ENCODE assay signal across 16 cellular contexts in the genomic region with DNA sequence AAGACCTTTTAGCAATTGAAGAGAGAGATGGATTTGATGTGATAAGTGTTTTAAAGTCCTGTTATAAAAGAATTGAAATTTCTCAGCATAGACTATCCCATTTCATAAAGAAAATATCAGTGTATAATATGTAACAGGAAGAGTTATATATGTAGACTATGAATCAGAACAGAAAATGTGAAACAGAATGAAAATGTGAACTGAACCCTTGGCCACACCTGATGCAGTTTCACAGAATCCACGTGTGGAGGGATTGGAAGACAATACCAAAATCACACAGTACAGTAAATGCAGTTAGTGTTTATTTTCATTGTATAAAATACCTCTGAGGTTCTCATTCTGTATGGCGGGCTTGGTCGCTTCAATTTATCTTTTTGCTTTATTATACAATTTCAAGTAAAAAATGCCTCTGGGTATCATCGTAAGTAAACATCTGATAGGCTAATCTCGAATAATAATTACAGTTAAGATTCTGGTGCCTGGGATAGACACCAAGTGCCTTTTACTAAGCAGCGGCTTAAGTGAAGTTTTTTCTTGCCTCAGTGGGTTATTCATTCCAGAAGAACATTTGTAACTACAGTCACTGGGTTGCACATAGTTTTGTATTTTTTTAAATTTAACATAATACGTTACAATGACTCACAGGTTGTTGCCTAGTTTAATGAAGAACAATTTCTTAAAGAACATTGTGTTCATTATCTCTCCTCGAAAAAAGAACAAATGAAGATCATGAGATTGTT. TPM values are rescaled to one million over a fixed set of nuclear protein-coding genes. Genes with fewer than 3 reads are reported as not detected.
DNase-seq lines count a peak whose midpoint lies in the region; ATAC-seq and TF ChIP-seq lines count a peak whose summit lies in the region.
"Had no signal": no experiment of that assay in that cellular context is flagged by ENCODE, and none has a peak within 500 bp of the region (broad histone marks: within the 10 kb centered on the region; RNA-seq: fewer than 3 reads in every experiment).

No MANE protein-coding gene starts in this region.

- ATAC-seq in GM21423 (IDR thresholded peaks at IDR 0.05; ENCODE audit: unreplicated experiment) = no peak

- H3K4me3 Mint-ChIP-seq in endodermal cell = no peak overlapping the region
- H3K4me3 Mint-ChIP-seq: immature natural killer cell had no signal

- H3K9ac ChIP-seq in endodermal cell (ENCODE audit: extremely low read depth, low read length, poor library complexity, severe bottlenecking) = no peak overlapping the region

- H3K27me3 Mint-ChIP-seq in endodermal cell (ENCODE audit: insufficient read depth) = no peaks in the 10 kb centered on the region

- H3K4me1 ChIP-seq in DOHH2 (ENCODE audit: control insufficient read depth, low read length) (peaks cover 77% of the 10 kb centered on the region), OCI-LY7 (ENCODE audit: insufficient read depth, low read length, poor library complexity, severe bottlenecking) (peaks cover 71% of the 10 kb centered on the region), endodermal cell (ENCODE audit: control insufficient read depth, insufficient read depth, low read length) (peaks cover 22% of the 10 kb centered on the region), right atrium auricular region (no peaks in the 10 kb centered on the region)

- H4K20me1 ChIP-seq in DOHH2 (ENCODE audit: control insufficient read depth, insufficient read depth, low read depth, low read length) = no peaks in the 10 kb centered on the region
- no peaks in the 10 kb centered on the region for H4K20me1 ChIP-seq in OCI-LY7 (ENCODE audit: insufficient read depth, low read length)

- POLR2A ChIA-PET in OCI-LY7 (lab: Charles Lee) = interaction anchor here (1.3 to 1.8 kb wide), 2 partner anchors 8 to 18 kb away, joined by 5 to 10 read pairs; no protein-coding TSS in a partner anchor

- H2AFZ ChIP-seq in OCI-LY7 (ENCODE audit: low read length) = peak overlapping the region; percentile 87

- intact Hi-C loops in OCI-LY7 (cut with micrococcal nuclease; ENCODE audit: unreplicated experiment) = no loop called here

- H3K27me3 ChIP-seq in DOHH2 (ENCODE audit: control insufficient read depth, low read length) (no peaks in the 10 kb centered on the region; the same call in 1 of the 2 replicates), endodermal cell (ENCODE audit: control insufficient read depth, insufficient read depth, low read length, poor library complexity, severe bottlenecking) (no peaks in the 10 kb centered on the region), right atrium auricular region (no peaks in the 10 kb centered on the region)
- H3K27me3 ChIP-seq: upper lobe of left lung had no signal

- peak overlapping the region; percentile 83 for H3K27ac Mint-ChIP-seq in endodermal cell
- H3K27ac Mint-ChIP-seq: immature natural killer cell had no signal

- peaks cover 6% of the 10 kb centered on the region; the same call in 1 of the 2 replicates for H3K9me3 ChIP-seq in DOHH2 (ENCODE audit: control insufficient read depth, insufficient read depth, low read length)
- H3K9me3 ChIP-seq in OCI-LY7 (ENCODE audit: low read length) = peaks cover 7% of the 10 kb centered on the region
- H3K9me3 ChIP-seq in endodermal cell (ENCODE audit: control insufficient read depth, low read length) = peaks cover 18% of the 10 kb centered on the region
- no peaks in the 10 kb centered on the region for H3K9me3 ChIP-seq in right atrium auricular region
- H3K9me3 ChIP-seq: upper lobe of left lung had no signal

- H3K27ac ChIP-seq in DOHH2 (ENCODE audit: low read depth, low read length) (no peak overlapping the region), OCI-LY7 (ENCODE audit: low read depth, low read length, poor library complexity, severe bottlenecking) (no peak overlapping the region), endodermal cell (ENCODE audit: low read depth, low read length) (no peak overlapping the region), right atrium auricular region (no peak overlapping the region)

- peaks cover 18% of the 10 kb centered on the region for H3K9me3 Mint-ChIP-seq in endodermal cell
- H3K9me3 Mint-ChIP-seq: immature natural killer cell had no signal

- no peaks in the 10 kb centered on the region; the same call in 1 of the 2 replicates for H3K36me3 ChIP-seq in DOHH2 (ENCODE audit: control insufficient read depth, low read length)
- no peaks in the 10 kb centered on the region for H3K36me3 ChIP-seq in OCI-LY7 (ENCODE audit: insufficient read depth, low read length)
- no peaks in the 10 kb centered on the region for H3K36me3 ChIP-seq in endodermal cell (ENCODE audit: control insufficient read depth, insufficient read depth, low read length)
- no peaks in the 10 kb centered on the region for H3K36me3 ChIP-seq in right atrium auricular region
- H3K36me3 ChIP-seq: upper lobe of left lung had no signal

- no peaks in the 10 kb centered on the region for H3K36me3 Mint-ChIP-seq in endodermal cell (ENCODE audit: low read depth)

- 90 to 100% methylated on average over 3 to 8 of the region's 8 CpGs for WGBS in endodermal cell (ENCODE audit: insufficient coverage in 1 of 2, insufficient read length in 1 of 2), 2 experiments

- peaks cover 8% of the 10 kb centered on the region; the same call in 1 of the 2 replicates for H3F3A ChIP-seq in DOHH2 (ENCODE audit: control insufficient read depth, insufficient read depth)

- H3K4me3 ChIP-seq in DOHH2 (ENCODE audit: low read length) (no peak overlapping the region; the same call in 1 of the 2 replicates), OCI-LY7 (ENCODE audit: low read depth, low read length, poor library complexity, severe bottlenecking) (no peak overlapping the region), endodermal cell (ENCODE audit: low read length) (no peak overlapping the region), right atrium auricular region (no peak overlapping the region)
- H3K4me3 ChIP-seq: upper lobe of left lung had no signal

- peak overlapping the region; percentile 43 for H3K4me2 ChIP-seq in DOHH2 (ENCODE audit: low read length)
- peak overlapping the region; percentile 39 for H3K4me2 ChIP-seq in OCI-LY7 (ENCODE audit: low read length)

- no peaks in the 10 kb centered on the region for H3K79me2 ChIP-seq in DOHH2 (ENCODE audit: control insufficient read depth, low read length)
- H3K79me2 ChIP-seq in OCI-LY7 (ENCODE audit: insufficient read depth, low read depth, low read length) = no peaks in the 10 kb centered on the region; the same call in 1 of the 2 replicates

- H3K9me2 ChIP-seq in DOHH2 (replicated peaks; ENCODE audit: control insufficient read depth, low read length) = no peaks in the 10 kb centered on the region
- no peaks in the 10 kb centered on the region for H3K9me2 ChIP-seq in OCI-LY7 (ENCODE audit: insufficient read depth, low read length)

- TF ChIP-seq CTCF in DOHH2 (IDR thresholded peaks at IDR 0.05; ENCODE audit: low read depth, low read length, poor library complexity, severe bottlenecking) (no peak), OCI-LY7 (conservative IDR thresholded peaks at IDR 0.05; ENCODE audit: low read length) (no peak), endodermal cell (conservative IDR thresholded peaks at IDR 0.05) (no peak), right atrium auricular region (IDR thresholded peaks at IDR 0.05) (no peak)

- CTCF ChIA-PET in OCI-LY7 (lab: Charles Lee; ENCODE audit: unreplicated experiment) = no interaction called here

- BruUV-seq in OCI-LY7 (replicated peaks; lab: Mats Ljungman, UMichigan) = no TSS peak

- H3K4me1 Mint-ChIP-seq in endodermal cell = peaks cover 66% of the 10 kb centered on the region

- DNase-seq in SIG-M5 treated with dmso at 0.1 percent for 504 hours (lab: John Stamatoyannopoulos, UW; ENCODE audit: unreplicated experiment) = peak; percentile 76
- no peak for DNase-seq in SIG-M5 (lab: John Stamatoyannopoulos, UW)
- no peak for DNase-seq in OCI-LY7 (ENCODE audit: low spot score)
- DNase-seq in endodermal cell = peak; percentile 5
- no peak for DNase-seq in HuH-7 (ENCODE audit: low spot score)
- no peak for DNase-seq in right atrium auricular region (ENCODE audit: low spot score)
- DNase-seq: 8988T; activated CD4-positive, alpha-beta T cell treated with anti-CD3 and anti-CD28 coated beads for 1 hour; caudate nucleus; immature natural killer cell; OCI-M1; stimulated activated CD4-positive, alpha-beta T cell treated with anti-CD3 and anti-CD28 coated beads, Interleukin-4, amount 100 ng/mL, for 1 hour; upper lobe of left lung had no signal

RNA-seq across cellular contexts. Expression of gene SLAMF1, which starts 10.1 kb away (rescaled TPM):
- total RNA-seq in OCI-LY7 (2014; rRNA removed; shearing (Covaris generic)) = 0.32 and 0.36 TPM in 2 replicates
- total RNA-seq in OCI-LY7 (2022) = 0.42 and 0.72 TPM in 2 replicates
- not detected for total RNA-seq in endodermal cell
- polyA plus RNA-seq in endodermal cell (2013, experiment 1 of 2) = not detected
- polyA plus RNA-seq in endodermal cell (2013, experiment 2 of 2) = not detected
- under 1 TPM; 0.11 to 0.31 TPM for total RNA-seq in right atrium auricular region
- total RNA-seq: endothelial cell of umbilical vein had no signal
- polyA plus RNA-seq: endothelial cell of umbilical vein had no signal

RNA-seq across cellular contexts. Expression of gene CD48, which starts 54.7 kb away (rescaled TPM):
- total RNA-seq in OCI-LY7 (2014; rRNA removed; shearing (Covaris generic)) = 131 and 150 TPM in 2 replicates
- 131 and 149 TPM in 2 replicates for total RNA-seq in OCI-LY7 (2022)
- total RNA-seq in endodermal cell = 1 to 10 TPM in 1 of 2 donors, under 1 TPM in 1; 0.55 to 1.1 TPM
- 2.5 TPM for polyA plus RNA-seq in endodermal cell (2013, experiment 1 of 2)
- 3.1 TPM for polyA plus RNA-seq in endodermal cell (2013, experiment 2 of 2)
- 1 to 10 TPM; 1.2 to 3.2 TPM for total RNA-seq in right atrium auricular region
- total RNA-seq: endothelial cell of umbilical vein had no signal
- polyA plus RNA-seq: endothelial cell of umbilical vein had no signal

Comparison
In these comparisons a context has a peak if more than half of its experiments do, and no peak if none do; other contexts are left out.
1. DNase-seq: peak in SIG-M5 treated with dmso at 0.1 percent for 504 hours (single experiment) and endodermal cell (single experiment); none in SIG-M5 (single experiment), OCI-LY7 (single experiment), HuH-7 (single experiment) and right atrium auricular region (single experiment).
2. RNA of gene CD48, which starts 54.7 kb away (total RNA-seq): 131 to 150 TPM in OCI-LY7; 1.2 to 3.2 TPM in right atrium auricular region and 0.55 to 1.1 TPM in endodermal cell; every median in the first group is over 10 times any median in the second.